8 cellular contexts compared by ENCODE assay signal in genomic region chr20:45971425-45971674, GRCh38. TPM values are rescaled to one million over a fixed set of nuclear protein-coding genes. Genes with fewer than 3 reads are reported as not detected.
A peak's percentile ranks its signal among the peaks of the same experiment; 100 is the strongest.
DNase-seq lines count a peak whose midpoint lies in the region; ATAC-seq, FAIRE-seq and TF ChIP-seq lines count a peak whose summit lies in the region.

No MANE protein-coding gene starts in this region.

- peaks cover 36% of the 10 kb centered on the region for H3K4me1 Mint-ChIP-seq in stimulated activated memory B cell treated with anti-CD40 and anti-IgM and Interleukin-4, amounts not matched to agents 10 μg/mL and 1 μg/mL and 100 μg/mL, for 72 hours

- no peak for FAIRE-seq in GM18507 (lab: Jason Lieb, UNC)

- H3K4me3 Mint-ChIP-seq in stimulated activated memory B cell treated with anti-CD40 and anti-IgM and Interleukin-4, amounts not matched to agents 10 μg/mL and 1 μg/mL and 100 μg/mL, for 72 hours: peak overlapping the region; percentile 88

- peak overlapping the region; percentile 76 to 99 for H3K4me3 ChIP-seq in foreskin fibroblast (ENCODE audit: low read depth in 1 of 2, low read length in 2 of 2)

- peak overlapping the region; percentile 99 for H3K27ac Mint-ChIP-seq in stimulated activated memory B cell treated with anti-CD40 and anti-IgM and Interleukin-4, amounts not matched to agents 10 μg/mL and 1 μg/mL and 100 μg/mL, for 72 hours

- TF ChIP-seq CTCF in foreskin fibroblast (IDR thresholded peaks at IDR 0.05; ENCODE audit: low read depth, low read length): no peak

- no peaks in the 10 kb centered on the region for H3K27me3 Mint-ChIP-seq in stimulated activated memory B cell treated with anti-CD40 and anti-IgM and Interleukin-4, amounts not matched to agents 10 μg/mL and 1 μg/mL and 100 μg/mL, for 72 hours

- no peaks in the 10 kb centered on the region for H3K9me3 Mint-ChIP-seq in stimulated activated memory B cell treated with anti-CD40 and anti-IgM and Interleukin-4, amounts not matched to agents 10 μg/mL and 1 μg/mL and 100 μg/mL, for 72 hours

- peaks cover 16% of the 10 kb centered on the region for H3K36me3 Mint-ChIP-seq in stimulated activated memory B cell treated with anti-CD40 and anti-IgM and Interleukin-4, amounts not matched to agents 10 μg/mL and 1 μg/mL and 100 μg/mL, for 72 hours

- ATAC-seq in HG02798 (IDR thresholded peaks at IDR 0.05; ENCODE audit: poor library complexity, unreplicated experiment): peak; percentile 17
- ATAC-seq in SK-N-SH treated with all-trans-retinoic acid at 6 μM for 48 hours: no peak
- ATAC-seq in stimulated activated memory B cell treated with anti-CD40 and anti-IgM and Interleukin-4, amounts not matched to agents 10 μg/mL and 1 μg/mL and 100 μg/mL, for 72 hours: peak; percentile 44

- DNase-seq in GM18507 (ENCODE audit: extremely low spot score, insufficient read length, low read depth) (peak; percentile 48), foreskin fibroblast (no peak), NCI-H146 treated with DMSO at 0.1 percent for 48 hours (lab: John Stamatoyannopoulos, UW; ENCODE audit: unreplicated experiment) (no peak), mesenteric fat pad (ENCODE audit: low spot score) (no peak)
- no peak for DNase-seq in activated effector memory CD4-positive, alpha-beta T cell treated with Interleukin-2 at 50 U/mL for 16 hours

TF ChIP-seq in SK-N-SH treated with all-trans-retinoic acid at 6 μM for 48 hours, 23 proteins besides CTCF, POLR2A, EP300 and RAD21:
- TF ChIP-seq PPARA (CRISPR knock-in tag; IDR thresholded peaks at IDR 0.05; ENCODE audit: borderline replicate concordance): no peak
- no peak for TF ChIP-seq CSDC2 (CRISPR knock-in tag; IDR thresholded peaks at IDR 0.05)
- TF ChIP-seq RARB (CRISPR knock-in tag; IDR thresholded peaks at IDR 0.05): no peak
- TF ChIP-seq TSHZ2 (CRISPR knock-in tag; IDR thresholded peaks at IDR 0.05): no peak; the same call in 1 of the 2 replicates
- no peak for TF ChIP-seq OSR1 (CRISPR knock-in tag; IDR thresholded peaks at IDR 0.05)
- TF ChIP-seq POU6F1 (CRISPR knock-in tag; IDR thresholded peaks at IDR 0.05; ENCODE audit: borderline replicate concordance, low read depth): 0 out of 2 replicates have a peak, but pooled peaks have one; percentile 23
- TF ChIP-seq ISL1 (CRISPR knock-in tag; IDR thresholded peaks at IDR 0.05): no peak
- peak; percentile 42; the same call in 1 of the 2 replicates for TF ChIP-seq CREB5 (CRISPR knock-in tag; IDR thresholded peaks at IDR 0.05; ENCODE audit: low read depth)
- TF ChIP-seq ARNTL (CRISPR knock-in tag; IDR thresholded peaks at IDR 0.05; ENCODE audit: borderline replicate concordance, low read depth): no peak
- 0 out of 2 replicates have a peak, but pooled peaks have one; percentile 51 for TF ChIP-seq CSRNP3 (CRISPR knock-in tag; IDR thresholded peaks at IDR 0.05)
- TF ChIP-seq ZC3H10 (CRISPR knock-in tag; IDR thresholded peaks at IDR 0.05): no peak
- no peak for TF ChIP-seq ZNF70 (CRISPR knock-in tag; IDR thresholded peaks at IDR 0.05)
- peak; percentile 55; the same call in 1 of the 2 replicates for TF ChIP-seq ZNF8 (CRISPR knock-in tag; IDR thresholded peaks at IDR 0.05)
- TF ChIP-seq ZNF565 (CRISPR knock-in tag; conservative IDR thresholded peaks at IDR 0.05; ENCODE audit: low read depth): peak; percentile 74; the same call in 1 of the 2 replicates
- TF ChIP-seq TOX (CRISPR knock-in tag; IDR thresholded peaks at IDR 0.05; ENCODE audit: borderline replicate concordance): no peak
- no peak for TF ChIP-seq BACH2 (CRISPR knock-in tag; IDR thresholded peaks at IDR 0.05; ENCODE audit: borderline replicate concordance)
- TF ChIP-seq ESRRG (CRISPR knock-in tag; IDR thresholded peaks at IDR 0.05): no peak
- 0 out of 2 replicates have a peak, but pooled peaks have one; percentile 71 for TF ChIP-seq GLIS3 (CRISPR knock-in tag; IDR thresholded peaks at IDR 0.05)
- no peak for TF ChIP-seq ZFP30 (CRISPR knock-in tag; IDR thresholded peaks at IDR 0.05)
- TF ChIP-seq ZFP3 (CRISPR knock-in tag; IDR thresholded peaks at IDR 0.05): 0 out of 2 replicates have a peak, but pooled peaks have one; percentile 55
- no peak for TF ChIP-seq PATZ1 (CRISPR knock-in tag; IDR thresholded peaks at IDR 0.05; ENCODE audit: borderline replicate concordance)
- TF ChIP-seq SNAI2 (CRISPR knock-in tag; IDR thresholded peaks at IDR 0.05): no peak
- no peak for TF ChIP-seq TCF4 (CRISPR knock-in tag; IDR thresholded peaks at IDR 0.05; ENCODE audit: borderline replicate concordance)

RNA-seq across cellular contexts. Expression of gene ZNF335, which starts 0.7 kb away (rescaled TPM):
- total RNA-seq in mesenteric fat pad: 17.1 TPM

RNA-seq across cellular contexts. Expression of gene PCIF1, which starts 36.9 kb away (rescaled TPM):
- 27.1 TPM for total RNA-seq in mesenteric fat pad

RNA-seq across cellular contexts. Expression of gene MMP9, which starts 37.4 kb away (rescaled TPM):
- 18.3 TPM for total RNA-seq in mesenteric fat pad

RNA-seq across cellular contexts. Expression of gene SLC12A5, which starts 57.7 kb away (rescaled TPM):
- 1.7 TPM for total RNA-seq in mesenteric fat pad

RNA-seq across cellular contexts. Expression of gene PLTP, which starts 59.4 kb away (rescaled TPM):
- 373 TPM for total RNA-seq in mesenteric fat pad
